ENCODE assay signal across 9 cellular contexts in the genomic region with DNA sequence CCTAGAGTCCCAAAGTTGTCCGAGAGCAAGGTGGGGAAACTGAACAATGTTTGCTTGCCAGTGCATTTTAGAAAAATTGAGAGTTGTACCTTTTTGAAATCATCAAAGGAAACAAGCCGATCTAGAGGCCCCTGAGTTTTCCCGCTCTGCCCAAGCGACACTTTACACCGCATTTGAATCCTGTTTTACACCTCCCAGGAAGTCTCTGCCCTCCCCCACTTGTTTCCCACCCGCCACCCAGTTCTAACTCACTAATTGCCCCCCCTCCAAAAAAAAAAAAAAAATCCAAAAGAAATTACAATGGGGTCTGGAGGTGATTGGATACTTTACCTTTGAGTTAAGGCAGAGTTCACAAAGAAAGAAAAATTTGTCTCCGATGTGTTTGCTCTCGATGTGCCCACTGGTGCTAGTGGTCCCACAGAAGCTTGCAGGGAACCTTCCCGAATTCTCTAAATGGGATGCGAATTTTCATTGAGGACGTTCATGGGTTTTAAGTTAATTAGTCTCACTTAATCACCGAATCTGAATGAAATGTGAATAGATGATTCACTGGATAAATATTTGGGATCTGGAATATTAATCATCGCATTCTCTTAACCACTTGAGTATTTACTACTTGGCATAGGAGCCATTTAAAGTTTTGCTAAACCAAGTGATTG. TPM values are rescaled to one million over a fixed set of nuclear protein-coding genes. Genes with fewer than 3 reads are reported as not detected.
A peak's percentile ranks its signal among the peaks of the same experiment; 100 is the strongest.
DNase-seq lines count a peak whose midpoint lies in the region; ATAC-seq and TF ChIP-seq lines count a peak whose summit lies in the region.
"Had no signal": no experiment of that assay in that cellular context is flagged by ENCODE, and none has a peak within 500 bp of the region (broad histone marks: within the 10 kb centered on the region; RNA-seq: fewer than 3 reads in every experiment).

No MANE protein-coding gene starts in this region.

- H3K27ac Mint-ChIP-seq in CD14-positive monocyte = no peak overlapping the region
- H3K27ac Mint-ChIP-seq in dendritic cell treated with granulocyte-macrophage colony-stimulating factor and Interleukin-4, amounts not matched to agents 40 ng/mL and 50 ng/mL, for 4 days = no peak overlapping the region
- H3K27ac Mint-ChIP-seq in naive B cell = peak overlapping the region in 1 of 6 donors; percentile 81

- TF ChIP-seq CTCF in CD14-positive monocyte (IDR thresholded peaks at IDR 0.05) = no peak

- H3K36me3 Mint-ChIP-seq in CD14-positive monocyte = peaks cover 15 to 18% of the 10 kb centered on the region in 2 donors
- H3K36me3 Mint-ChIP-seq in dendritic cell treated with granulocyte-macrophage colony-stimulating factor and Interleukin-4, amounts not matched to agents 40 ng/mL and 50 ng/mL, for 4 days (ENCODE audit: low read depth) = peaks cover 8% of the 10 kb centered on the region
- peaks cover 0 to 8% of the 10 kb centered on the region in 2 donors for H3K36me3 Mint-ChIP-seq in naive B cell

- H3K27me3 Mint-ChIP-seq in CD14-positive monocyte (ENCODE audit: low read depth in 3 of 3) (peaks cover 62 to 70% (median 67%) of the 10 kb centered on the region in 3 donors), naive B cell (peaks cover 51 to 69% (median 57%) of the 10 kb centered on the region in 3 donors)
- peaks cover 61% of the 10 kb centered on the region for H3K27me3 Mint-ChIP-seq in dendritic cell treated with granulocyte-macrophage colony-stimulating factor and Interleukin-4, amounts not matched to agents 40 ng/mL and 50 ng/mL, for 4 days

- intact Hi-C loops in CD14-positive monocyte (cut with micrococcal nuclease) = no loop called here
- intact Hi-C loops in dendritic cell treated with granulocyte-macrophage colony-stimulating factor and Interleukin-4, amounts not matched to agents 40 ng/mL and 50 ng/mL, for 4 days (cut with micrococcal nuclease) = no loop called here

- no peak for ATAC-seq in naive B cell (ENCODE audit: low read depth in 2 of 2)
- no peak for ATAC-seq in HG03045 (IDR thresholded peaks at IDR 0.05; ENCODE audit: unreplicated experiment)
- no peak for ATAC-seq in HG03520 (IDR thresholded peaks at IDR 0.05; ENCODE audit: unreplicated experiment)

- DNase-seq in CD14-positive monocyte (ENCODE audit: low spot score) (no peak), HuH-7 (ENCODE audit: low spot score) (peak; percentile 36), naive B cell (no peak), NK-92 (lab: John Stamatoyannopoulos, UW; ENCODE audit: unreplicated experiment) (no peak), mucosa of gallbladder (ENCODE audit: low spot score) (no peak)
- DNase-seq: NCI-H2227 treated with DMSO at 0.1 percent for 48 hours had no signal

- H3K4me3 Mint-ChIP-seq in CD14-positive monocyte (peak overlapping the region; percentile 73 to 89), naive B cell (peak overlapping the region; percentile 22 to 85 (median 76))
- peak overlapping the region; percentile 82 for H3K4me3 Mint-ChIP-seq in dendritic cell treated with granulocyte-macrophage colony-stimulating factor and Interleukin-4, amounts not matched to agents 40 ng/mL and 50 ng/mL, for 4 days

- H3K4me1 Mint-ChIP-seq in CD14-positive monocyte (peaks cover 48% of the 10 kb centered on the region), naive B cell (peaks cover 19 to 35% (median 21%) of the 10 kb centered on the region in 3 donors)
- peaks cover 34% of the 10 kb centered on the region for H3K4me1 Mint-ChIP-seq in dendritic cell treated with granulocyte-macrophage colony-stimulating factor and Interleukin-4, amounts not matched to agents 40 ng/mL and 50 ng/mL, for 4 days (ENCODE audit: low read depth)

- H3K9me3 Mint-ChIP-seq in CD14-positive monocyte = peaks cover 0 to 19% (median 9%) of the 10 kb centered on the region in 7 donors
- no peaks in the 10 kb centered on the region for H3K9me3 Mint-ChIP-seq in dendritic cell treated with granulocyte-macrophage colony-stimulating factor and Interleukin-4, amounts not matched to agents 40 ng/mL and 50 ng/mL, for 4 days
- H3K9me3 Mint-ChIP-seq in naive B cell = peaks cover 0 to 3% (median 0%) of the 10 kb centered on the region in 7 donors

RNA-seq across cellular contexts. Expression of a gene that starts 2.4 kb away (rescaled TPM):
- not detected for polyA plus RNA-seq in CD14-positive monocyte
- polyA plus RNA-seq in naive B cell (ENCODE audit: low read depth in 6 of 6) = not detected
- 0.29 TPM for total RNA-seq in mucosa of gallbladder
